In the genomic region with DNA sequence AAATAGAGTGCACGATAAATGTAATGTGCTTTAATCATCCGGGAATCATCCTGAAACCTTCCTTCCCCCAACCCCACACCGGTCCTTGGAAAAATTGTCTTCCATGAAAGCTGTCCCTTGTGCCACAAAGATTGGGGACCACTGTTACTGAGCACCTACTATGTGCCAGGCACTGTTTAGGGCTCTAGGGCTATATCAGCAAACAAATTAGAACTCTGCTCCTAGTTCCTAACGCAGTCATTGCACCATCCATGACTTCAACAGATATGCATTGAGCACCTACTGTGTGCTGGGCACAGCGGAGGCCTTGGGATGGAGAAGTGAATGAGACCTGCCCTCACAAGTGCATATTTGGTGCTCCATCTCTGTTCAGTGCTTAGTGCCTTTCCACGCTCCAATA, we compare ENCODE assay signal across 28 cellular contexts. TPM values are rescaled to one million over a fixed set of nuclear protein-coding genes. Genes with fewer than 3 reads are reported as not detected.
"Had no signal": no experiment of that assay in that cellular context is flagged by ENCODE, and none has a peak within 500 bp of the region (broad histone marks: within the 10 kb centered on the region; RNA-seq: fewer than 3 reads in every experiment).

No MANE protein-coding gene starts in this region.

- H3K27ac ChIP-seq: neutrophil, pancreas, psoas muscle, skin epidermis, spleen, suprapubic skin, testis, tibial artery, transverse colon, upper lobe of right lung, uterus had no signal

- H3K4me1 ChIP-seq: pancreas, psoas muscle, suprapubic skin, testis, tibial artery, transverse colon, upper lobe of right lung, uterus had no signal

- ATAC-seq: naive thymus-derived CD8-positive, alpha-beta T cell; pancreas; right cardiac atrium; sciatic nerve; stimulated activated memory B cell treated with anti-CD40 and anti-IgM and Interleukin-4, amounts not matched to agents 10 μg/mL and 1 μg/mL and 100 μg/mL, for 72 hours; stimulated activated naive CD8-positive, alpha-beta T cell treated with anti-CD3 and anti-CD28 coated beads, Interleukin-15, amount 100 ng/mL, for 72 hours; stimulated activated naive CD8-positive, alpha-beta T cell treated with anti-CD3 and anti-CD28 coated beads, Interleukin-15, Interleukin-2, amounts not matched to agents 100 U/mL and 50 U/mL, for 24 hours; upper lobe of right lung had no signal

- H3K27me3 ChIP-seq: pancreas, testis, uterus had no signal

- H3K36me3 ChIP-seq: neutrophil, pancreas, spleen, suprapubic skin, tibial artery, transverse colon, upper lobe of right lung, uterus had no signal

- DNase-seq: naive B cell; naive thymus-derived CD8-positive, alpha-beta T cell; nephron progenitor cell; nucleus accumbens; psoas muscle; right cardiac atrium; spleen; stimulated activated CD4-positive, alpha-beta T cell treated with anti-CD3 and anti-CD28 coated beads, Interleukin-12 subunit alpha, Interleukin-12 subunit beta, amount 100 ng/mL, for 4 hours; stimulated activated CD4-positive, alpha-beta T cell treated with anti-CD3 and anti-CD28 coated beads, Interleukin-1b, Interleukin-23, amount 100 ng/mL, for 48 hours; stimulated activated CD4-positive, alpha-beta T cell treated with anti-CD3 and anti-CD28 coated beads, Interleukin-4, amount 100 ng/mL, for 1 hour; stimulated activated CD4-positive, alpha-beta T cell treated with anti-CD3 and anti-CD28 coated beads, Interleukin-4, amount 100 ng/mL, for 4 hours; stimulated activated CD8-positive, alpha-beta memory T cell treated with anti-CD3 and anti-CD28 coated beads, Interleukin-4, amount 100 ng/mL, for 48 hours; stimulated activated naive CD4-positive, alpha-beta T cell; stimulated activated naive CD8-positive, alpha-beta T cell treated with anti-CD3 and anti-CD28 coated beads, Interleukin-15, amount 100 ng/mL, for 72 hours; stimulated activated naive CD8-positive, alpha-beta T cell treated with anti-CD3 and anti-CD28 coated beads, Interleukin-15, Interleukin-2, amounts not matched to agents 100 U/mL and 50 U/mL, for 24 hours; substantia nigra; testis; tibial artery; transverse colon; upper lobe of right lung; uterus had no signal

- H3K9me3 ChIP-seq: neutrophil, pancreas, psoas muscle, spleen, suprapubic skin, testis, tibial artery, transverse colon, upper lobe of right lung, uterus had no signal

- H3K4me3 ChIP-seq: pancreas, psoas muscle, skin epidermis, smooth muscle cell, spleen, suprapubic skin, testis, tibial artery, transverse colon, upper lobe of right lung, uterus had no signal

- H3K4me2 ChIP-seq: smooth muscle cell had no signal

- FAIRE-seq: pancreas had no signal

RNA-seq across cellular contexts. Expression of a gene that starts 56.9 kb away (rescaled TPM):
- total RNA-seq: naive thymus-derived CD8-positive, alpha-beta T cell; smooth muscle cell had no signal
